8 cellular contexts compared by ENCODE assay signal in the genomic region with DNA sequence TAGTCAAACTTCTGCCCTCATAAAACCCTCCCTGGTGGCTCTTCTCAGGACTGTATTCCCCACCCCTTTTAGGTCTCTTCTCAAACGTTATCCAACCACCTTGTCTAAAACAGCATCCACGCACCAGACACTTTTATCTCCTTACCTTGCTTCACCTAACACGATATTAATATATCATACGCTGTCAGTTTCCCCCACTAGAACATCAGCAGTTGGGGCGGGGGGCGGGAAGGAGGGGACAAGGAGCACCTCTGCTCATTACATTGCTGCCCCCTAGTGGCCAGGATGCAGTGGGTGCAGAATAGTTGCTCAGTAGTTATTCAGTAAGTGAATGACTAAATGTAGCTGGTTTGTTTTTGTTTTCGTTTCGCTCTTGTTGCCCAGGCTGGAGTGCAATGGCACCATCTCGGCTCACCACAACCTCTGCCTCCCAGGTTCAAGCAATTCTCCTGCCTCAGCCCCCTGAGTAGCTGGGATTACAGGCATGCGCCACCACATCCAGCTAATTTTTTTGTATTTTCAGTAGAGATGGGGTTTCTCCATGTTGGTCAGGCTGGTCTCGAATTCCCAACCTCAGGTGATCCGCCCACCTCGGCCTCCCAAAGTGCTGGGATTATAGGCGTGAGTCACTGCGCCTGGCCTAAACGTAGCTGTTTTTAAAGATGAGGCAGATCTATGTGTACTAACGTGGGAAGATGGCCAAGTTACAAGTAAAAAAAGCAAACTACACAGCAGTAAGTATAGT. TPM values are rescaled to one million over a fixed set of nuclear protein-coding genes. Genes with fewer than 3 reads are reported as not detected.
A peak's percentile ranks its signal among the peaks of the same experiment; 100 is the strongest.
DNase-seq lines count a peak whose midpoint lies in the region; ATAC-seq and TF ChIP-seq lines count a peak whose summit lies in the region.
"Not testable (repeated sequence)": the region's sequence is repeated elsewhere in the genome, so short reads cannot be mapped to it uniquely, and the experiment has no call there.

No MANE protein-coding gene starts in this region.

- not testable (repeated sequence) for H3K36me3 Mint-ChIP-seq in CD8-positive, alpha-beta T cell; activated naive CD4-positive, alpha-beta T cell treated with anti-CD3 and anti-CD28 coated beads, Interleukin-2, amount 50 U/mL, for 72 hours; naive thymus-derived CD8-positive, alpha-beta T cell

- ATAC-seq in CD8-positive, alpha-beta T cell = peak; percentile 91
- ATAC-seq in activated naive CD4-positive, alpha-beta T cell treated with anti-CD3 and anti-CD28 coated beads, Interleukin-2, amount 50 U/mL, for 72 hours = peak; percentile 94 to 98
- ATAC-seq in naive thymus-derived CD8-positive, alpha-beta T cell = peak; percentile 82 to 83

- H3K27ac Mint-ChIP-seq in CD8-positive, alpha-beta T cell; activated naive CD4-positive, alpha-beta T cell treated with anti-CD3 and anti-CD28 coated beads, Interleukin-2, amount 50 U/mL, for 72 hours: not testable (repeated sequence)
- peak overlapping the region in 1 of 10 donors; percentile 9 for H3K27ac Mint-ChIP-seq in naive thymus-derived CD8-positive, alpha-beta T cell

- not testable (repeated sequence) for H3K27me3 Mint-ChIP-seq in CD8-positive, alpha-beta T cell (ENCODE audit: low read depth)
- H3K27me3 Mint-ChIP-seq in naive thymus-derived CD8-positive, alpha-beta T cell = peaks cover 0 to 10% (median 2%) of the 10 kb centered on the region in 5 donors

- TF ChIP-seq CTCF in CD8-positive, alpha-beta T cell (IDR thresholded peaks at IDR 0.05) = peak; percentile 87
- peak; percentile 92 for TF ChIP-seq CTCF in HEK293 (tag by site-specific recombination; IDR thresholded peaks at IDR 0.05)
- TF ChIP-seq CTCF in foreskin fibroblast (IDR thresholded peaks at IDR 0.05; ENCODE audit: low read depth, low read length) = peak; percentile 90

- not testable (repeated sequence) for H3K27ac ChIP-seq in CD8-positive, alpha-beta T cell (ENCODE audit: low read depth, low read length)
- H3K27ac ChIP-seq in HEK293 (ENCODE audit: extremely low read depth, low read depth, low read length) = peak overlapping the region; percentile 49; the same call in 1 of the 2 replicates

- H3K4me1 ChIP-seq in CD8-positive, alpha-beta T cell (ENCODE audit: insufficient read depth, low read length) = not testable (repeated sequence)
- peaks cover 29% of the 10 kb centered on the region for H3K4me1 ChIP-seq in HEK293 (ENCODE audit: control insufficient read depth, insufficient read depth, low read length)

- peak; percentile 8 to 73 (median 66) for DNase-seq in CD8-positive, alpha-beta T cell
- DNase-seq in NCI-H2171 treated with DMSO at 0.1 percent for 48 hours (lab: John Stamatoyannopoulos, UW) = peak; percentile 21
- peak; percentile 19 for DNase-seq in T1000 (lab: John Stamatoyannopoulos, UW)
- DNase-seq in activated naive CD4-positive, alpha-beta T cell treated with anti-CD3 and anti-CD28 coated beads, Interleukin-2, amount 50 U/mL, for 72 hours (ENCODE audit: low spot score in 2 of 2) = peak in 1 of 2 donors; percentile 73
- DNase-seq in foreskin fibroblast = peak; percentile 37 to 81
- peak; percentile 38 to 83 (median 58) for DNase-seq in naive thymus-derived CD8-positive, alpha-beta T cell
- DNase-seq in stimulated activated CD8-positive, alpha-beta memory T cell treated with anti-CD3 and anti-CD28 coated beads, Interleukin-2, amount 100 ng/mL, for 1 hour (ENCODE audit: low read depth in 2 of 2) = peak; percentile 34 to 37

- not testable (repeated sequence) for H3K4me3 ChIP-seq in CD8-positive, alpha-beta T cell (ENCODE audit: low read depth, low read length); HEK293 (ENCODE audit: low read depth, low read length)
- peak overlapping the region; percentile 15 to 36 for H3K4me3 ChIP-seq in foreskin fibroblast (ENCODE audit: low read depth in 1 of 2, low read length in 2 of 2)

- not testable (repeated sequence) for H3K27me3 ChIP-seq in CD8-positive, alpha-beta T cell (ENCODE audit: insufficient read depth, low read length)

- CTCF ChIA-PET in CD8-positive, alpha-beta T cell (lab: Charles Lee) = interaction anchor here (0.7 to 1.7 kb wide), 17 partner anchors 11 to 494 kb away, joined by 3 to 16 read pairs (median 3); a partner anchor contains a TSS
- CTCF ChIA-PET in HEK293 (lab: Yijun Ruan, JAX) = interaction anchor here (0.6 to 2.9 kb wide), 52 partner anchors 8 to 677 kb away, joined by 3 to 57 read pairs (median 4); a partner anchor contains a TSS

- H3K4me1 Mint-ChIP-seq in CD8-positive, alpha-beta T cell (ENCODE audit: low read depth); naive thymus-derived CD8-positive, alpha-beta T cell: not testable (repeated sequence)

- H3K9me3 ChIP-seq in CD8-positive, alpha-beta T cell (ENCODE audit: low read length); HEK293 (ENCODE audit: control insufficient read depth, insufficient read depth, low read depth, low read length): not testable (repeated sequence)

- not testable (repeated sequence) for H3K36me3 ChIP-seq in CD8-positive, alpha-beta T cell (ENCODE audit: insufficient read depth, low read length); HEK293 (ENCODE audit: control insufficient read depth in 2 of 2, insufficient read depth in 1 of 2, low read length in 2 of 2)

- not testable (repeated sequence) for H3K4me3 Mint-ChIP-seq in CD8-positive, alpha-beta T cell; naive thymus-derived CD8-positive, alpha-beta T cell

- H3K9me3 Mint-ChIP-seq in CD8-positive, alpha-beta T cell; activated naive CD4-positive, alpha-beta T cell treated with anti-CD3 and anti-CD28 coated beads, Interleukin-2, amount 50 U/mL, for 72 hours; naive thymus-derived CD8-positive, alpha-beta T cell: not testable (repeated sequence)

- intact Hi-C loops in CD8-positive, alpha-beta T cell (cut with DNase I, micrococcal nuclease) = loop anchor here (1.0 kb wide), 2 partner anchors 76 to 176 kb away; a partner anchor contains a TSS

- POLR2A ChIA-PET in CD8-positive, alpha-beta T cell (lab: Charles Lee) = interaction anchor here (0.9 kb wide), 1 partner anchor 174 kb away, joined by 3 read pairs; a partner anchor contains a TSS
- POLR2A ChIA-PET in HEK293 (lab: Yijun Ruan, JAX) = interaction anchor here (0.9 to 1.8 kb wide), 3 partner anchors 41 to 175 kb away, joined by 4 to 8 read pairs (median 4); a partner anchor contains a TSS
- POLR2A ChIA-PET in naive thymus-derived CD8-positive, alpha-beta T cell (lab: Charles Lee) = interaction anchor here (0.9 kb wide), 1 partner anchor 76 kb away, joined by 3 read pairs; a partner anchor contains a TSS

TF ChIP-seq in HEK293, 187 proteins besides CTCF, POLR2A, EP300 and RAD21 (continues in another document):
- TF ChIP-seq SP7 (tag by site-specific recombination; IDR thresholded peaks at IDR 0.05) = peak; percentile 77
- TF ChIP-seq, protein P1, sequence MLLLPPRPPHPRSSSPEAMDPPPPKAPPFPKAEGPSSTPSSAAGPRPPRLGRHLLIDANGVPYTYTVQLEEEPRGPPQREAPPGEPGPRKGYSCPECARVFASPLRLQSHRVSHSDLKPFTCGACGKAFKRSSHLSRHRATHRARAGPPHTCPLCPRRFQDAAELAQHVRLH (tag by site-specific recombination; IDR thresholded peaks at IDR 0.05) = 0 out of 2 replicates have a peak, but pooled peaks have one; percentile 27
- TF ChIP-seq, protein P2, sequence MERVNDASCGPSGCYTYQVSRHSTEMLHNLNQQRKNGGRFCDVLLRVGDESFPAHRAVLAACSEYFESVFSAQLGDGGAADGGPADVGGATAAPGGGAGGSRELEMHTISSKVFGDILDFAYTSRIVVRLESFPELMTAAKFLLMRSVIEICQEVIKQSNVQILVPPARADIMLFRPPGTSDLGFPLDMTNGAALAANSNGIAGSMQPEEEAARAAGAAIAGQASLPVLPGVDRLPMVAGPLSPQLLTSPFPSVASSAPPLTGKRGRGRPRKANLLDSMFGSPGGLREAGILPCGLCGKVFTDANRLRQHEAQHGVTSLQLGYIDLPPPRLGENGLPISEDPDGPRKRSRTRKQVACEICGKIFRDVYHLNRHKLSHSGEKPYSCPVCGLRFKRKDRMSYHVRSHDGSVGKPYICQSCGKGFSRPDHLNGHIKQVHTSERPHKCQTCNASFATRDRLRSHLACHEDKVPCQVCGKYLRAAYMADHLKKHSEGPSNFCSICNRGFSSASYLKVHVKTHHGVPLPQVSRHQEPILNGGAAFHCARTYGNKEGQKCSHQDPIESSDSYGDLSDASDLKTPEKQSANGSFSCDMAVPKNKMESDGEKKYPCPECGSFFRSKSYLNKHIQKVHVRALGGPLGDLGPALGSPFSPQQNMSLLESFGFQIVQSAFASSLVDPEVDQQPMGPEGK (tag by site-specific recombination; IDR thresholded peaks at IDR 0.05) = peak; percentile 74
- peak; percentile 81 for TF ChIP-seq OSR2 (tag by site-specific recombination; IDR thresholded peaks at IDR 0.05)
- TF ChIP-seq SP3 (tag by site-specific recombination; IDR thresholded peaks at IDR 0.05) = peak; percentile 65
- 0 out of 2 replicates have a peak, but pooled peaks have one; percentile 51 for TF ChIP-seq ZFP69B (tag by site-specific recombination; IDR thresholded peaks at IDR 0.05)
- TF ChIP-seq BCL11A (tag by site-specific recombination; IDR thresholded peaks at IDR 0.05; ENCODE audit: low read depth) = peak; percentile 63; the same call in 1 of the 2 replicates

RNA-seq across cellular contexts. Expression of a gene that starts 35.2 kb away (rescaled TPM):
- under 1 TPM; 0.19 to 0.50 TPM for total RNA-seq in CD8-positive, alpha-beta T cell
- 1 to 10 TPM; 3.5 to 4.0 TPM for total RNA-seq in activated naive CD4-positive, alpha-beta T cell treated with anti-CD3 and anti-CD28 coated beads, Interleukin-2, amount 50 U/mL, for 72 hours
- total RNA-seq in naive thymus-derived CD8-positive, alpha-beta T cell = under 1 TPM; 0.25 to 0.34 TPM
- not detected for polyA plus RNA-seq in naive thymus-derived CD8-positive, alpha-beta T cell

RNA-seq across cellular contexts. Expression of a gene that starts 40.8 kb away (rescaled TPM):
- 10 to 100 TPM; 10.2 to 12.3 TPM for total RNA-seq in CD8-positive, alpha-beta T cell
- 1 to 10 TPM; 2.0 to 4.0 TPM for total RNA-seq in activated naive CD4-positive, alpha-beta T cell treated with anti-CD3 and anti-CD28 coated beads, Interleukin-2, amount 50 U/mL, for 72 hours
- 1 to 10 TPM; 3.4 to 6.2 TPM for total RNA-seq in naive thymus-derived CD8-positive, alpha-beta T cell
- 1 to 10 TPM; 2.8 to 4.9 (median 2.8) TPM for polyA plus RNA-seq in naive thymus-derived CD8-positive, alpha-beta T cell

RNA-seq across cellular contexts. Expression of a gene that starts 41.2 kb away (rescaled TPM):
- 10 to 100 TPM; 25.0 to 26.2 TPM for total RNA-seq in CD8-positive, alpha-beta T cell
- 10 to 100 TPM; 12.5 to 13.9 TPM for total RNA-seq in activated naive CD4-positive, alpha-beta T cell treated with anti-CD3 and anti-CD28 coated beads, Interleukin-2, amount 50 U/mL, for 72 hours
- total RNA-seq in naive thymus-derived CD8-positive, alpha-beta T cell = 10 to 100 TPM; 18.3 to 20.8 TPM
- 10 to 100 TPM in 1 of 3 donors, 1 to 10 TPM in 2; 7.8 to 21.5 (median 8.0) TPM for polyA plus RNA-seq in naive thymus-derived CD8-positive, alpha-beta T cell
